Comparison of ENCODE assay signal across 1 cellular context in genomic region chr1:67898033-67898726, GRCh38.
TF ChIP-seq lines count a peak whose summit lies in the region.

No MANE protein-coding gene starts in this region.

TF ChIP-seq in IMR-90, 13 proteins besides CTCF, POLR2A, EP300 and RAD21:
- TF ChIP-seq MXI1 (IDR thresholded peaks at IDR 0.05; ENCODE audit: borderline replicate concordance, low read depth, low read length): no peak
- TF ChIP-seq SMC3 (IDR thresholded peaks at IDR 0.05; ENCODE audit: low read depth, low read length): no peak
- no peak for TF ChIP-seq ELK1 (IDR thresholded peaks at IDR 0.05; ENCODE audit: borderline replicate concordance, low read depth, low read length)
- TF ChIP-seq MAFK (IDR thresholded peaks at IDR 0.05; ENCODE audit: low read depth, low read length): no peak
- no peak for TF ChIP-seq RFX5 (IDR thresholded peaks at IDR 0.05; ENCODE audit: low read depth, low read length)
- no peak for TF ChIP-seq USF2 (IDR thresholded peaks at IDR 0.05; ENCODE audit: low read depth, low read length)
- TF ChIP-seq RCOR1 (IDR thresholded peaks at IDR 0.05; ENCODE audit: insufficient replicate concordance, low read length): no peak
- no peak for TF ChIP-seq CEBPB (IDR thresholded peaks at IDR 0.05; ENCODE audit: low read depth, low read length)
- no peak for TF ChIP-seq BHLHE40 (IDR thresholded peaks at IDR 0.05; ENCODE audit: low read depth, low read length)
- TF ChIP-seq FOS (IDR thresholded peaks at IDR 0.05; ENCODE audit: low read depth, low read length): no peak
- no peak for TF ChIP-seq MAZ (IDR thresholded peaks at IDR 0.05; ENCODE audit: borderline replicate concordance, low read depth, low read length)
- TF ChIP-seq NFE2L2 (IDR thresholded peaks at IDR 0.05; ENCODE audit: low read depth, low read length): no peak
- TF ChIP-seq CHD1 (IDR thresholded peaks at IDR 0.05; ENCODE audit: low read depth, low read length): no peak
